In genomic region chr3:79245295-79246138, GRCh38 we compare ENCODE assay signal across 1 cellular context.
TF ChIP-seq lines count a peak whose summit lies in the region.

No MANE protein-coding gene starts in this region.

TF ChIP-seq in GM23338, 12 proteins besides CTCF, POLR2A, EP300 and RAD21 (continued from another document):
- no peak for TF ChIP-seq ZNF462 (CRISPR knock-in tag; IDR thresholded peaks at IDR 0.05)
- no peak for TF ChIP-seq CREB1 (CRISPR knock-in tag; IDR thresholded peaks at IDR 0.05; ENCODE audit: low read depth)
TF ChIP-seq in GM23338: peak in this region for 1.
